Comparison of ENCODE assay signal across 8 cellular contexts in the genomic region with DNA sequence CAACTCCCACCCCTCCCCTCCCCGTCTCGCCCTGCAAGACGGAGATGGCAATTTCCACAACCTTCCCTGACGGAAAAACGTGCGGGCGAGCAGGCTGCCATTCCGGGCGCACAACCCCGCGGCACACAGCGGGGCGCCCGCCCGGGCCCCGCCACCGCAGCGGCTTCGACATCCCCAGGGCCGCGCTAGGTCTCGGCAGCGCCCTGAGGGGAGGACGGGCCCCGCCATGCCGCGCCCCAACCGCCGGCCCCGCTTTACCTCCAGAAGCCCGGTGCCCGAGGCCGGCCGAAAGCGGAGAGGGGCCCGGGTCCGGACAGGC. TPM values are rescaled to one million over a fixed set of nuclear protein-coding genes. Genes with fewer than 3 reads are reported as not detected.
DNase-seq lines count a peak whose midpoint lies in the region; ATAC-seq, FAIRE-seq and TF ChIP-seq lines count a peak whose summit lies in the region.

No MANE protein-coding gene starts in this region.

- peaks cover 40% of the 10 kb centered on the region for H3K4me1 Mint-ChIP-seq in activated T-helper 1 cell treated with anti-CD3 and anti-CD28 coated beads, Interleukin-12 subunit alpha, Interleukin-12 subunit beta, Interleukin-2, Interleukin-4 antibody, amounts not matched to agents 30 ng/mL and 10 ng/mL and 1 ng/mL, durations not matched to agents 14 hours and 24 hours and 36 hours (ENCODE audit: low read depth)

- H3K4me3 ChIP-seq in right atrium auricular region (peak overlapping the region; percentile 79 to 85), skeletal muscle cell (ENCODE audit: low read depth, low read length) (peak overlapping the region; percentile 73)

- peak overlapping the region; percentile 94 to 97 for H3K27ac ChIP-seq in right atrium auricular region

- intact Hi-C loops in activated T-helper 1 cell treated with anti-CD3 and anti-CD28 coated beads, Interleukin-12 subunit alpha, Interleukin-12 subunit beta, Interleukin-2, Interleukin-4 antibody, amounts not matched to agents 30 ng/mL and 10 ng/mL and 1 ng/mL, durations not matched to agents 14 hours and 24 hours and 36 hours (cut with micrococcal nuclease) = loop anchor here (1.0 to 10.0 kb wide), 7 partner anchors 9 to 263 kb away; a partner anchor contains a TSS

- peaks cover 12% of the 10 kb centered on the region for H3K9me3 Mint-ChIP-seq in activated T-helper 1 cell treated with anti-CD3 and anti-CD28 coated beads, Interleukin-12 subunit alpha, Interleukin-12 subunit beta, Interleukin-2, Interleukin-4 antibody, amounts not matched to agents 30 ng/mL and 10 ng/mL and 1 ng/mL, durations not matched to agents 14 hours and 24 hours and 36 hours

- no peak for FAIRE-seq in D721Med (lab: Jason Lieb, UNC)

- no peak for TF ChIP-seq POLR2A in GM18505 (IDR thresholded peaks at IDR 0.05; ENCODE audit: borderline replicate concordance, extremely low read depth, insufficient read depth, insufficient read length)

- peak overlapping the region; percentile 79 for H3K4me3 Mint-ChIP-seq in activated T-helper 1 cell treated with anti-CD3 and anti-CD28 coated beads, Interleukin-12 subunit alpha, Interleukin-12 subunit beta, Interleukin-2, Interleukin-4 antibody, amounts not matched to agents 30 ng/mL and 10 ng/mL and 1 ng/mL, durations not matched to agents 14 hours and 24 hours and 36 hours

- peaks cover 27% of the 10 kb centered on the region for H3K36me3 Mint-ChIP-seq in activated T-helper 1 cell treated with anti-CD3 and anti-CD28 coated beads, Interleukin-12 subunit alpha, Interleukin-12 subunit beta, Interleukin-2, Interleukin-4 antibody, amounts not matched to agents 30 ng/mL and 10 ng/mL and 1 ng/mL, durations not matched to agents 14 hours and 24 hours and 36 hours (ENCODE audit: low read depth)

- no peak overlapping the region for H3K27ac Mint-ChIP-seq in activated T-helper 1 cell treated with anti-CD3 and anti-CD28 coated beads, Interleukin-12 subunit alpha, Interleukin-12 subunit beta, Interleukin-2, Interleukin-4 antibody, amounts not matched to agents 30 ng/mL and 10 ng/mL and 1 ng/mL, durations not matched to agents 14 hours and 24 hours and 36 hours

- no peaks in the 10 kb centered on the region for H3K36me3 ChIP-seq in right atrium auricular region

- peaks cover 3% of the 10 kb centered on the region for H3K27me3 Mint-ChIP-seq in activated T-helper 1 cell treated with anti-CD3 and anti-CD28 coated beads, Interleukin-12 subunit alpha, Interleukin-12 subunit beta, Interleukin-2, Interleukin-4 antibody, amounts not matched to agents 30 ng/mL and 10 ng/mL and 1 ng/mL, durations not matched to agents 14 hours and 24 hours and 36 hours (ENCODE audit: insufficient read depth)

- no peaks in the 10 kb centered on the region for H3K9me3 ChIP-seq in right atrium auricular region

- peaks cover 0 to 25% of the 10 kb centered on the region in 2 donors for H3K4me1 ChIP-seq in right atrium auricular region

- H3K27me3 ChIP-seq in right atrium auricular region = no peaks in the 10 kb centered on the region

- TF ChIP-seq CTCF in right atrium auricular region (IDR thresholded peaks at IDR 0.05) (no peak), D721Med (IDR thresholded peaks at IDR 0.05; ENCODE audit: insufficient read depth, missing control alignments) (no peak)

- ATAC-seq in GM18505 (IDR thresholded peaks at IDR 0.05; ENCODE audit: unreplicated experiment) = peak; percentile 13
- peak; percentile 25 for ATAC-seq in HG02885 (IDR thresholded peaks at IDR 0.05; ENCODE audit: poor library complexity, unreplicated experiment)

- DNase-seq in activated T-helper 1 cell treated with anti-CD3 and anti-CD28 coated beads, Interleukin-12 subunit alpha, Interleukin-12 subunit beta, Interleukin-2, Interleukin-4 antibody, amounts not matched to agents 30 ng/mL and 10 ng/mL and 1 ng/mL, durations not matched to agents 14 hours and 24 hours and 36 hours (ENCODE audit: low spot score) = no peak
- DNase-seq in right atrium auricular region (ENCODE audit: low spot score) (no peak), skeletal muscle cell (ENCODE audit: low read depth) (no peak), NCI-H1694 treated with DMSO at 0.1 percent for 48 hours (lab: John Stamatoyannopoulos, UW) (no peak), NCI-H2227 treated with DMSO at 0.1 percent for 48 hours (lab: John Stamatoyannopoulos, UW) (no peak), D721Med (ENCODE audit: insufficient read length, low spot score) (no peak)

RNA-seq across cellular contexts. Expression of a gene that starts 0.5 kb away (rescaled TPM):
- 61.6 and 62.7 TPM in 2 replicates for total RNA-seq in activated T-helper 1 cell treated with anti-CD3 and anti-CD28 coated beads, Interleukin-12 subunit alpha, Interleukin-12 subunit beta, Interleukin-2, Interleukin-4 antibody, amounts not matched to agents 30 ng/mL and 10 ng/mL and 1 ng/mL, durations not matched to agents 14 hours and 24 hours and 36 hours
- 10 to 100 TPM; 29.6 to 42.9 TPM for total RNA-seq in right atrium auricular region

RNA-seq across cellular contexts. Expression of a gene that starts 18.1 kb away (rescaled TPM):
- 0.17 TPM in 1 of 2 replicates, not detected in the other for total RNA-seq in activated T-helper 1 cell treated with anti-CD3 and anti-CD28 coated beads, Interleukin-12 subunit alpha, Interleukin-12 subunit beta, Interleukin-2, Interleukin-4 antibody, amounts not matched to agents 30 ng/mL and 10 ng/mL and 1 ng/mL, durations not matched to agents 14 hours and 24 hours and 36 hours
- under 1 TPM in 1 of 2 donors, not detected in 1; 0.24 TPM for total RNA-seq in right atrium auricular region
